ENCODE assay signal across 23 cellular contexts in genomic region chr2:210522399-210522798, GRCh38. TPM values are rescaled to one million over a fixed set of nuclear protein-coding genes. Genes with fewer than 3 reads are reported as not detected.
DNase-seq lines count a peak whose midpoint lies in the region; ATAC-seq, FAIRE-seq and TF ChIP-seq lines count a peak whose summit lies in the region.
"Had no signal": no experiment of that assay in that cellular context is flagged by ENCODE, and none has a peak within 500 bp of the region (broad histone marks: within the 10 kb centered on the region; RNA-seq: fewer than 3 reads in every experiment).

No MANE protein-coding gene starts in this region.

- CTCF ChIA-PET in SK-N-SH (lab: Yijun Ruan, JAX): interaction anchor here (3.9 kb wide), 1 partner anchor 19 kb away, joined by 22 read pairs; no protein-coding TSS in a partner anchor

- ATAC-seq in SK-N-SH treated with all-trans-retinoic acid at 6 μM for 48 hours (no peak), right lobe of liver (peak; percentile 67 to 86 (median 72)), HG03439 (IDR thresholded peaks at IDR 0.05; ENCODE audit: unreplicated experiment) (no peak), GM18907 (IDR thresholded peaks at IDR 0.05; ENCODE audit: unreplicated experiment) (no peak)
- ATAC-seq: A549, HCT116, K562 had no signal

- POLR2A ChIA-PET in SK-N-SH (lab: Yijun Ruan, JAX): no interaction called here

- intact Hi-C loops in kidney (cut with DNase I) (no loop called here), right lobe of liver (cut with DNase I) (no loop called here)

- no peak for TF ChIP-seq EP300 in SK-N-SH (IDR thresholded peaks at IDR 0.05; ENCODE audit: borderline replicate concordance in 1 of 2, low read depth in 1 of 2, low read length in 1 of 2)

- peak; percentile 14; the same call in 1 of the 2 replicates for TF ChIP-seq RAD21 in SK-N-SH (IDR thresholded peaks at IDR 0.05; ENCODE audit: low read length)

- no peak for TF ChIP-seq CTCF in SK-N-SH (IDR thresholded peaks at IDR 0.05)
- no peak for TF ChIP-seq CTCF in kidney (IDR thresholded peaks at IDR 0.05; ENCODE audit: borderline replicate concordance, extremely low read depth, insufficient read depth)
- TF ChIP-seq CTCF in right lobe of liver (IDR thresholded peaks at IDR 0.05): peak; percentile 45 to 68 (median 56)

- no peak for DNase-seq in SK-N-SH
- no peak for DNase-seq in kidney
- no peak for DNase-seq in right lobe of liver
- DNase-seq in NCI-H2081 (lab: John Stamatoyannopoulos, UW): no peak
- DNase-seq: AML-193; Caco-2; CD4-positive, alpha-beta T cell; H7; HFFc6; IMR-90 had no signal

- H2AFZ ChIP-seq in SK-N-SH (ENCODE audit: low read depth): no peak overlapping the region

- no peak overlapping the region for H3K4me3 ChIP-seq in SK-N-SH (ENCODE audit: low read depth in 2 of 2, low read length in 1 of 2)
- no peak overlapping the region for H3K4me3 ChIP-seq in kidney (ENCODE audit: low read length in 2 of 2)
- no peak overlapping the region for H3K4me3 ChIP-seq in right lobe of liver
- H3K4me3 ChIP-seq: A549, K562 had no signal

- H3K9me3 ChIP-seq in SK-N-SH: no peaks in the 10 kb centered on the region
- no peaks in the 10 kb centered on the region for H3K9me3 ChIP-seq in kidney (ENCODE audit: control insufficient read depth in 1 of 2, low read length in 2 of 2)
- H3K9me3 ChIP-seq in right lobe of liver: no peaks in the 10 kb centered on the region
- H3K9me3 ChIP-seq: A549, Caco-2 had no signal

- H3K4me2 ChIP-seq in SK-N-SH: no peak overlapping the region
- H3K4me2 ChIP-seq: A549 had no signal

- peak; percentile 41 for FAIRE-seq in kidney (lab: Jason Lieb, UNC)
- FAIRE-seq: A549, D721Med, G401.6, GM12891, GM18507, K562 had no signal

- no peak for TF ChIP-seq POLR2A in right lobe of liver (IDR thresholded peaks at IDR 0.05)

- H3K79me2 ChIP-seq in SK-N-SH (ENCODE audit: insufficient read depth): no peaks in the 10 kb centered on the region

- H3K9ac ChIP-seq in SK-N-SH (no peak overlapping the region), kidney (ENCODE audit: low read length in 2 of 2) (no peak overlapping the region)

- H3F3A ChIP-seq in SK-N-SH (replicated peaks; ENCODE audit: insufficient read depth): no peaks in the 10 kb centered on the region

- H3K9me2 ChIP-seq in SK-N-SH: no peaks in the 10 kb centered on the region

- H3K27me3 ChIP-seq in SK-N-SH (ENCODE audit: insufficient read depth): no peaks in the 10 kb centered on the region
- H3K27me3 ChIP-seq in right lobe of liver: no peaks in the 10 kb centered on the region

- H3K27ac ChIP-seq in SK-N-SH (ENCODE audit: low read depth in 2 of 2, low read length in 1 of 2) (no peak overlapping the region), kidney (ENCODE audit: low read depth in 2 of 2, low read length in 2 of 2) (no peak overlapping the region), right lobe of liver (peak overlapping the region in 1 of 3 donors; percentile 67)
- H3K27ac ChIP-seq: 22Rv1, A549, C4-2B had no signal

- H3K36me3 ChIP-seq in SK-N-SH (replicated peaks in 1 of 2; ENCODE audit: control insufficient read depth in 1 of 2, insufficient read depth in 2 of 2, low read length in 1 of 2) (no peaks in the 10 kb centered on the region), kidney (ENCODE audit: control insufficient read depth in 1 of 2, insufficient read depth in 2 of 2, low read length in 2 of 2) (no peaks in the 10 kb centered on the region), right lobe of liver (no peaks in the 10 kb centered on the region)

- no peaks in the 10 kb centered on the region for H3K4me1 ChIP-seq in SK-N-SH (ENCODE audit: control insufficient read depth in 1 of 2, insufficient read depth in 2 of 2, low read depth in 1 of 2, low read length in 1 of 2)
- H3K4me1 ChIP-seq in kidney (ENCODE audit: control insufficient read depth in 1 of 2, insufficient read depth in 1 of 2, low read depth in 1 of 2, low read length in 2 of 2): no peaks in the 10 kb centered on the region
- H3K4me1 ChIP-seq in right lobe of liver: peaks cover 0 to 39% (median 14%) of the 10 kb centered on the region in 4 donors
- H3K4me1 ChIP-seq: A549, Caco-2 had no signal

- H4K20me1 ChIP-seq in SK-N-SH (ENCODE audit: insufficient read depth): no peaks in the 10 kb centered on the region

TF ChIP-seq in SK-N-SH, 30 proteins besides CTCF, POLR2A, EP300 and RAD21:
- TF ChIP-seq ELF1 (IDR thresholded peaks at IDR 0.05) (no peak), REST (IDR thresholded peaks at IDR 0.05; ENCODE audit: low read depth, low read length) (no peak)

TF ChIP-seq in SK-N-SH treated with all-trans-retinoic acid at 6 μM for 48 hours, 23 proteins besides CTCF, POLR2A, EP300 and RAD21:
- TF ChIP-seq ZFP3 (CRISPR knock-in tag; IDR thresholded peaks at IDR 0.05) (no peak), TCF4 (CRISPR knock-in tag; IDR thresholded peaks at IDR 0.05; ENCODE audit: borderline replicate concordance) (no peak), ISL1 (CRISPR knock-in tag; IDR thresholded peaks at IDR 0.05) (no peak), CSRNP3 (CRISPR knock-in tag; IDR thresholded peaks at IDR 0.05) (no peak), ZC3H10 (CRISPR knock-in tag; IDR thresholded peaks at IDR 0.05) (no peak), ARNTL (CRISPR knock-in tag; IDR thresholded peaks at IDR 0.05; ENCODE audit: borderline replicate concordance, low read depth) (no peak), ZNF565 (CRISPR knock-in tag; conservative IDR thresholded peaks at IDR 0.05; ENCODE audit: low read depth) (no peak), BACH2 (CRISPR knock-in tag; IDR thresholded peaks at IDR 0.05; ENCODE audit: borderline replicate concordance) (no peak), POU6F1 (CRISPR knock-in tag; IDR thresholded peaks at IDR 0.05; ENCODE audit: borderline replicate concordance, low read depth) (no peak), TOX (CRISPR knock-in tag; IDR thresholded peaks at IDR 0.05; ENCODE audit: borderline replicate concordance) (no peak), ESRRG (CRISPR knock-in tag; IDR thresholded peaks at IDR 0.05) (no peak), ZNF70 (CRISPR knock-in tag; IDR thresholded peaks at IDR 0.05) (no peak), PPARA (CRISPR knock-in tag; IDR thresholded peaks at IDR 0.05; ENCODE audit: borderline replicate concordance) (no peak)

RNA-seq across cellular contexts. Expression of gene CPS1, which starts 34.0 kb away (rescaled TPM):
- polyA plus RNA-seq in SK-N-SH (2012; rRNA removed): 9.2 and 13.5 TPM in 2 replicates
- polyA plus RNA-seq in SK-N-SH (2012; cell fraction: cytosol; rRNA removed): 8.2 and 10.2 TPM in 2 replicates
- polyA plus RNA-seq in SK-N-SH (2012; cell fraction: nucleus; rRNA removed): 6.4 and 18.9 TPM in 2 replicates
- 6.7 TPM for total RNA-seq in kidney
- 6.7 TPM for polyA plus RNA-seq in kidney (ENCODE audit: insufficient read depth, low read depth, low replicate concordance)
- total RNA-seq in right lobe of liver: 1,000 to 10,000 TPM; 1,066 to 2,150 (median 1,343) TPM
- total RNA-seq: HT-29 had no signal

RNA-seq across cellular contexts. Expression of gene LANCL1, which starts 45.8 kb away (rescaled TPM):
- 34.3 and 52.6 TPM in 2 replicates for polyA plus RNA-seq in SK-N-SH (2012; rRNA removed)
- polyA plus RNA-seq in SK-N-SH (2012; cell fraction: cytosol; rRNA removed): 42.4 and 45.2 TPM in 2 replicates
- polyA plus RNA-seq in SK-N-SH (2012; cell fraction: nucleus; rRNA removed): 40.6 and 62.3 TPM in 2 replicates
- 47.4 TPM for total RNA-seq in kidney
- 28.0 TPM for polyA plus RNA-seq in kidney (ENCODE audit: insufficient read depth, low read depth, low replicate concordance)
- 10 to 100 TPM; 16.1 to 20.6 (median 17.5) TPM for total RNA-seq in right lobe of liver

Comparison
In these comparisons a context has a peak if more than half of its experiments do, and no peak if none do; other contexts are left out.
1. CTCF ChIP-seq: peak in right lobe of liver (4 of 4); none in SK-N-SH (single experiment) and kidney (single experiment).
2. ATAC-seq: peak in right lobe of liver (4 of 4); none in SK-N-SH treated with all-trans-retinoic acid at 6 μM for 48 hours (single experiment), HG03439 (single experiment) and GM18907 (single experiment).
3. RNA of gene CPS1, which starts 34.0 kb away (total RNA-seq): 1,066 to 2,150 TPM in right lobe of liver; 6.7 TPM in kidney (single experiment); every median in the first group is over 100 times any median in the second.